In genomic region chr15:42385206-42385979, GRCh38 we compare ENCODE assay signal across 8 cellular contexts. TPM values are rescaled to one million over a fixed set of nuclear protein-coding genes. Genes with fewer than 3 reads are reported as not detected.
DNase-seq lines count a peak whose midpoint lies in the region; ATAC-seq, FAIRE-seq and TF ChIP-seq lines count a peak whose summit lies in the region.

No MANE protein-coding gene starts in this region.

- DNase-seq in DND-41 (peak; percentile 28), NAMALWA (ENCODE audit: low spot score) (peak; percentile 76), iPS-NIHi7 (ENCODE audit: extremely low spot score) (peak; percentile 85), urothelium cell line (ENCODE audit: low spot score) (peak; percentile 42), NCI-H226 (no peak)
- DNase-seq in activated CD8-positive, alpha-beta T cell treated with anti-CD3 and anti-CD28 coated beads, Interleukin-2, amount 10 ng/mL, durations not matched to agents 7 days and 5 days, result peak; percentile 54
- DNase-seq in activated CD8-positive, alpha-beta memory T cell treated with anti-CD3 and anti-CD28 coated beads, Interleukin-2, amount 50 U/mL, for 4 hours, result no peak

- H3K4me3 Mint-ChIP-seq in activated CD8-positive, alpha-beta T cell treated with anti-CD3 and anti-CD28 coated beads, Interleukin-2, amount 10 ng/mL, durations not matched to agents 7 days and 5 days, result no peak overlapping the region

- H3K9ac ChIP-seq in DND-41 (ENCODE audit: low read depth, low read length), result no peak overlapping the region

- CTCF ChIA-PET in activated CD8-positive, alpha-beta T cell treated with anti-CD3 and anti-CD28 coated beads, Interleukin-2, amount 10 ng/mL, durations not matched to agents 7 days and 5 days (lab: Charles Lee), result interaction anchor here (0.6 to 1.9 kb wide), 26 partner anchors 9 to 413 kb away, joined by 3 to 9 read pairs (median 3); partner anchors contain the start of genes EHD4, GANC, TMEM87A and VPS39

- no peaks in the 10 kb centered on the region for H3K79me2 ChIP-seq in DND-41 (ENCODE audit: insufficient read depth, low read length)

- no peaks in the 10 kb centered on the region for H3K4me1 Mint-ChIP-seq in activated CD8-positive, alpha-beta T cell treated with anti-CD3 and anti-CD28 coated beads, Interleukin-2, amount 10 ng/mL, durations not matched to agents 7 days and 5 days (ENCODE audit: low read depth)

- FAIRE-seq in urothelium cell line (lab: Jason Lieb, UNC), result no peak

- no peaks in the 10 kb centered on the region for H3K4me1 ChIP-seq in DND-41 (ENCODE audit: insufficient read depth, low read length)

- H3K4me2 ChIP-seq in DND-41 (ENCODE audit: insufficient read depth, low read length), result no peak overlapping the region

- no peaks in the 10 kb centered on the region for H3K9me3 ChIP-seq in DND-41 (ENCODE audit: insufficient read depth, low read length, severe bottlenecking)

- TF ChIP-seq CTCF in 22Rv1 (IDR thresholded peaks at IDR 0.05) (peak; percentile 92), DND-41 (IDR thresholded peaks at IDR 0.05; ENCODE audit: borderline replicate concordance, extremely low read depth, low read length, poor library complexity, severe bottlenecking) (peak; percentile 71)

- H3K27ac ChIP-seq in 22Rv1 (no peak overlapping the region), DND-41 (ENCODE audit: low read length) (no peak overlapping the region)

- POLR2A ChIA-PET in activated CD8-positive, alpha-beta T cell treated with anti-CD3 and anti-CD28 coated beads, Interleukin-2, amount 10 ng/mL, durations not matched to agents 7 days and 5 days (lab: Charles Lee), result interaction anchor here (0.5 kb wide), 1 partner anchor 113 kb away, joined by 4 read pairs; no protein-coding TSS in a partner anchor

- H3K36me3 ChIP-seq in DND-41 (ENCODE audit: insufficient read depth, low read length), result no peaks in the 10 kb centered on the region

- H2AFZ ChIP-seq in DND-41 (ENCODE audit: low read depth, low read length), result peak overlapping the region; percentile 59

- no peaks in the 10 kb centered on the region for H4K20me1 ChIP-seq in DND-41 (ENCODE audit: insufficient read depth, low read length)

- H3K27me3 Mint-ChIP-seq in activated CD8-positive, alpha-beta T cell treated with anti-CD3 and anti-CD28 coated beads, Interleukin-2, amount 10 ng/mL, durations not matched to agents 7 days and 5 days (ENCODE audit: low read depth), result no peaks in the 10 kb centered on the region

- no peak overlapping the region for H3K27ac Mint-ChIP-seq in activated CD8-positive, alpha-beta T cell treated with anti-CD3 and anti-CD28 coated beads, Interleukin-2, amount 10 ng/mL, durations not matched to agents 7 days and 5 days

- no peaks in the 10 kb centered on the region for H3K9me3 Mint-ChIP-seq in activated CD8-positive, alpha-beta T cell treated with anti-CD3 and anti-CD28 coated beads, Interleukin-2, amount 10 ng/mL, durations not matched to agents 7 days and 5 days (ENCODE audit: insufficient read depth)

- H3K36me3 Mint-ChIP-seq in activated CD8-positive, alpha-beta T cell treated with anti-CD3 and anti-CD28 coated beads, Interleukin-2, amount 10 ng/mL, durations not matched to agents 7 days and 5 days (ENCODE audit: low read depth), result no peaks in the 10 kb centered on the region

- no peak overlapping the region for H3K4me3 ChIP-seq in DND-41 (ENCODE audit: low read depth in 1 of 2, low read length in 2 of 2)

- peak; percentile 60; the same call in 2 of the 3 replicates for ATAC-seq in DND-41 (ENCODE audit: insufficient read depth, low read depth)
- peak; percentile 72 for ATAC-seq in activated CD8-positive, alpha-beta T cell treated with anti-CD3 and anti-CD28 coated beads, Interleukin-2, amount 10 ng/mL, durations not matched to agents 7 days and 5 days

- H3K27me3 ChIP-seq in DND-41 (ENCODE audit: insufficient read depth, low read length, poor library complexity), result no peaks in the 10 kb centered on the region

RNA-seq across cellular contexts. Expression of gene CAPN3, which starts 26.1 kb away (rescaled TPM):
- total RNA-seq in activated CD8-positive, alpha-beta T cell treated with anti-CD3 and anti-CD28 coated beads, Interleukin-2, amount 10 ng/mL, durations not matched to agents 7 days and 5 days, result 1 to 10 TPM; 2.5 to 2.9 TPM

Comparison
In these comparisons a context has a peak if more than half of its experiments do, and no peak if none do; other contexts are left out.
1. DNase-seq: peak in DND-41 (single experiment), NAMALWA (single experiment), activated CD8-positive, alpha-beta T cell treated with anti-CD3 and anti-CD28 coated beads, Interleukin-2, amount 10 ng/mL, durations not matched to agents 7 days and 5 days (single experiment), iPS-NIHi7 (single experiment) and urothelium cell line (single experiment); none in activated CD8-positive, alpha-beta memory T cell treated with anti-CD3 and anti-CD28 coated beads, Interleukin-2, amount 50 U/mL, for 4 hours (single experiment) and NCI-H226 (single experiment).